ENCODE assay signal across 16 cellular contexts in genomic region chr3:39086066-39086657, GRCh38. TPM values are rescaled to one million over a fixed set of nuclear protein-coding genes. Genes with fewer than 3 reads are reported as not detected.
DNase-seq lines count a peak whose midpoint lies in the region; ATAC-seq, FAIRE-seq and TF ChIP-seq lines count a peak whose summit lies in the region.
"Had no signal": no experiment of that assay in that cellular context is flagged by ENCODE, and none has a peak within 500 bp of the region (broad histone marks: within the 10 kb centered on the region; RNA-seq: fewer than 3 reads in every experiment).

No MANE protein-coding gene starts in this region.

- TF ChIP-seq CTCF in smooth muscle cell (IDR thresholded peaks at IDR 0.05; ENCODE audit: borderline replicate concordance, insufficient read depth, poor library complexity, severe bottlenecking), result no peak
- TF ChIP-seq CTCF in gastroesophageal sphincter (IDR thresholded peaks at IDR 0.05), result no peak

- FAIRE-seq in GM12892 (lab: Jason Lieb, UNC), result peak; percentile 65

- no peaks in the 10 kb centered on the region for H3F3A ChIP-seq in smooth muscle cell (ENCODE audit: low read depth)

- WGBS in smooth muscle cell (ENCODE audit: low lambda C conversion rate), result 97% methylated on average over 4 of the region's 4 CpGs
- WGBS in gastroesophageal sphincter (ENCODE audit: low coverage in 1 of 2), 2 donors, result 77 to 83% methylated on average over 2 to 4 of the region's 4 CpGs

- H3K4me2 ChIP-seq in smooth muscle cell, result no peak overlapping the region

- no peaks in the 10 kb centered on the region for H3K9me3 ChIP-seq in smooth muscle cell (replicated peaks; ENCODE audit: low read depth)
- H3K9me3 ChIP-seq in gastroesophageal sphincter, result no peaks in the 10 kb centered on the region
- H3K9me3 ChIP-seq in HAP-1, result no peaks in the 10 kb centered on the region
- H3K9me3 ChIP-seq: right atrium auricular region, testis had no signal

- H3K36me3 ChIP-seq in smooth muscle cell (ENCODE audit: low read depth) (peaks cover 6% of the 10 kb centered on the region), gastroesophageal sphincter (peaks cover 4 to 95% of the 10 kb centered on the region in 2 donors), HAP-1 (replicated peaks) (peaks cover 25% of the 10 kb centered on the region; the same call in 1 of the 2 replicates)

- in situ Hi-C loops in HAP-1 (cut with MboI; ENCODE audit: low sequenced_read_pairs), result no loop called here

- intact Hi-C loops in left colon (cut with DNase I, micrococcal nuclease), result no loop called here

- no peak overlapping the region for H2AFZ ChIP-seq in smooth muscle cell (ENCODE audit: low read depth)

- H3K4me1 ChIP-seq in smooth muscle cell (ENCODE audit: low read depth), result no peaks in the 10 kb centered on the region
- no peaks in the 10 kb centered on the region for H3K4me1 ChIP-seq in gastroesophageal sphincter
- H3K4me1 ChIP-seq in HAP-1, result no peaks in the 10 kb centered on the region
- H3K4me1 ChIP-seq: right atrium auricular region, testis had no signal

- no peaks in the 10 kb centered on the region for H3K79me2 ChIP-seq in smooth muscle cell (ENCODE audit: low read depth)

- ATAC-seq in GM21423 (IDR thresholded peaks at IDR 0.05; ENCODE audit: unreplicated experiment), result peak; percentile 65
- ATAC-seq in HG03108 (IDR thresholded peaks at IDR 0.05; ENCODE audit: unreplicated experiment), result peak; percentile 46
- peak; percentile 25 for ATAC-seq in left colon
- no peak for ATAC-seq in gastroesophageal sphincter
- ATAC-seq in activated CD4-positive, CD25-positive, alpha-beta regulatory T cell treated with anti-CD3 and anti-CD28 coated beads, Interleukin-2, amount 50 U/mL, for 24 hours, result no peak

- no peaks in the 10 kb centered on the region for H4K20me1 ChIP-seq in smooth muscle cell (ENCODE audit: low read depth)

- DNase-seq in GM12892 (ENCODE audit: insufficient read length) (no peak), left colon (no peak), smooth muscle cell (lab: John Stamatoyannopoulos, UW; ENCODE audit: unreplicated experiment) (no peak), HAP-1 (ENCODE audit: low spot score in 2 of 2) (no peak)
- DNase-seq: activated CD4-positive, alpha-beta memory T cell treated with anti-CD3 and anti-CD28 coated beads for 36 hours; caudate nucleus; GDM1; NCI-H1417; NCI-H2171 treated with DMSO at 0.1 percent for 48 hours; testis had no signal

- H3K27me3 ChIP-seq in smooth muscle cell (ENCODE audit: low read depth), result no peaks in the 10 kb centered on the region
- H3K27me3 ChIP-seq in gastroesophageal sphincter, result no peaks in the 10 kb centered on the region
- no peaks in the 10 kb centered on the region for H3K27me3 ChIP-seq in HAP-1 (ENCODE audit: low read depth)
- H3K27me3 ChIP-seq: right atrium auricular region, testis had no signal

- H3K27ac ChIP-seq in smooth muscle cell (ENCODE audit: low read depth) (no peak overlapping the region), gastroesophageal sphincter (no peak overlapping the region)
- H3K27ac ChIP-seq: right atrium auricular region, testis had no signal

- TF ChIP-seq EP300 in gastroesophageal sphincter (IDR thresholded peaks at IDR 0.05), result no peak

- no peak for TF ChIP-seq POLR2A in GM12892 (IDR thresholded peaks at IDR 0.05; ENCODE audit: low read depth, low read length)
- no peak for TF ChIP-seq POLR2A in gastroesophageal sphincter (IDR thresholded peaks at IDR 0.05)

- H3K4me3 ChIP-seq in smooth muscle cell (no peak overlapping the region), gastroesophageal sphincter (no peak overlapping the region), HAP-1 (no peak overlapping the region)
- H3K4me3 ChIP-seq: right atrium auricular region, testis had no signal

- H3K9ac ChIP-seq in smooth muscle cell (ENCODE audit: low read depth), result no peak overlapping the region

RNA-seq across cellular contexts. Expression of gene GORASP1, which starts 21.3 kb away (rescaled TPM):
- 24.0 TPM for polyA plus RNA-seq in GM12892 (2012; ENCODE audit: missing spikeins)
- 100 to 1,000 TPM in 1 of 2 donors, 10 to 100 TPM in 1; 86.8 to 106 TPM for total RNA-seq in left colon
- 27.6 and 29.5 TPM in 2 replicates for total RNA-seq in smooth muscle cell
- polyA plus RNA-seq in smooth muscle cell, result 41.6 and 57.0 TPM in 2 replicates
- total RNA-seq in gastroesophageal sphincter, result 10 to 100 TPM; 48.5 to 82.5 (median 76.8) TPM

RNA-seq across cellular contexts. Expression of gene TTC21A, which starts 21.3 kb away (rescaled TPM):
- polyA plus RNA-seq in GM12892 (2012; ENCODE audit: missing spikeins), result 3.8 TPM
- 1 to 10 TPM; 4.5 to 8.3 TPM for total RNA-seq in left colon
- 1.7 and 2.3 TPM in 2 replicates for total RNA-seq in smooth muscle cell
- 10.2 and 10.6 TPM in 2 replicates for polyA plus RNA-seq in smooth muscle cell
- total RNA-seq in gastroesophageal sphincter, result 1 to 10 TPM in 3 of 4 donors, under 1 TPM in 1; 0.54 to 8.5 (median 5.0) TPM

RNA-seq across cellular contexts. Expression of gene WDR48, which starts 34.3 kb away (rescaled TPM):
- polyA plus RNA-seq in GM12892 (2012; ENCODE audit: missing spikeins), result 19.4 TPM
- total RNA-seq in left colon (10 to 100 TPM; 21.6 to 32.9 TPM), smooth muscle cell (34.6 and 37.1 TPM in 2 replicates), gastroesophageal sphincter (10 to 100 TPM; 27.4 to 47.2 (median 38.0) TPM)
- polyA plus RNA-seq in smooth muscle cell, result 26.9 TPM in 2 replicates

RNA-seq across cellular contexts. Expression of gene SCN11A, which starts 34.4 kb away (rescaled TPM):
- polyA plus RNA-seq in GM12892 (2012; ENCODE audit: missing spikeins), result 0.13 TPM
- total RNA-seq in left colon, result under 1 TPM; 0.12 to 0.61 TPM
- 0.04 TPM in 1 of 2 replicates, not detected in the other for total RNA-seq in smooth muscle cell
- not detected in 2 replicates for polyA plus RNA-seq in smooth muscle cell
- total RNA-seq in gastroesophageal sphincter, result under 1 TPM in 3 of 4 donors, not detected in 1; 0.15 to 0.57 (median 0.27) TPM
- total RNA-seq: LHCN-M2 had no signal

Comparison
In these comparisons a context has a peak if more than half of its experiments do, and no peak if none do; other contexts are left out.
1. ATAC-seq: peak in GM21423 (single experiment), HG03108 (single experiment) and left colon (single experiment); none in gastroesophageal sphincter (single experiment) and activated CD4-positive, CD25-positive, alpha-beta regulatory T cell treated with anti-CD3 and anti-CD28 coated beads, Interleukin-2, amount 50 U/mL, for 24 hours (0 of 2).